In genomic region chr6:138307816-138308727, GRCh38 we compare ENCODE assay signal across 9 cellular contexts.
DNase-seq lines count a peak whose midpoint lies in the region; TF ChIP-seq lines count a peak whose summit lies in the region.
"Had no signal": no experiment of that assay in that cellular context is flagged by ENCODE, and none has a peak within 500 bp of the region (broad histone marks: within the 10 kb centered on the region; RNA-seq: fewer than 3 reads in every experiment).

No MANE protein-coding gene starts in this region.

- no peak overlapping the region for H4K8ac ChIP-seq in neuronal stem cell (ENCODE audit: low read depth, low read length)

- H3K9me3 ChIP-seq in neuronal stem cell (replicated peaks in 1 of 2; ENCODE audit: control insufficient read depth in 2 of 2, insufficient read depth in 1 of 2, low read depth in 1 of 2, low read length in 2 of 2) (no peaks in the 10 kb centered on the region), neural progenitor cell (ENCODE audit: low read depth) (no peaks in the 10 kb centered on the region)

- H3K4me1 Mint-ChIP-seq in progenitor cell of endocrine pancreas (ENCODE audit: low read depth): peaks cover 10% of the 10 kb centered on the region
- H3K4me1 Mint-ChIP-seq in neural progenitor cell: no peaks in the 10 kb centered on the region

- no peaks in the 10 kb centered on the region for H4K20me1 ChIP-seq in neural progenitor cell (ENCODE audit: low read depth)

- H3F3A ChIP-seq in neural progenitor cell (ENCODE audit: low read depth): no peaks in the 10 kb centered on the region

- no peak overlapping the region for H3K18ac ChIP-seq in neuronal stem cell (ENCODE audit: low read length)

- H4K91ac ChIP-seq in neuronal stem cell (ENCODE audit: low read depth, low read length, poor library complexity): no peak overlapping the region

- no peaks in the 10 kb centered on the region for H3K36me3 ChIP-seq in neuronal stem cell (replicated peaks in 1 of 2; ENCODE audit: control insufficient read depth in 2 of 2, insufficient read depth in 2 of 2, low read length in 2 of 2)
- H3K36me3 ChIP-seq in neural progenitor cell: no peaks in the 10 kb centered on the region

- no peak overlapping the region for H3K4ac ChIP-seq in neuronal stem cell (ENCODE audit: low read length)

- no peak overlapping the region for H3K14ac ChIP-seq in neuronal stem cell (ENCODE audit: low read length)

- DNase-seq in RPMI7951 (ENCODE audit: low read depth) (peak; percentile 31), fibroblast of villous mesenchyme (ENCODE audit: low read depth) (peak; percentile 25), progenitor cell of endocrine pancreas (ENCODE audit: low spot score, unreplicated experiment) (no peak), neuronal stem cell (ENCODE audit: low spot score) (no peak), HUDEP-2 (lab: John Stamatoyannopoulos, UW; ENCODE audit: unreplicated experiment in 76 of 76) (no peak), neural progenitor cell (ENCODE audit: low spot score) (no peak), COLO668 (lab: John Stamatoyannopoulos, UW; ENCODE audit: unreplicated experiment) (no peak)
- DNase-seq: activated T-cell treated with anti-CD3 and anti-CD28 coated beads, Interleukin-2, amount 50 U/mL, for 24 hours had no signal

- no CpG with 5 or more reads among the region's 11 CpGs for WGBS in neuronal stem cell (ENCODE audit: extremely low coverage in 2 of 2, insufficient read length in 2 of 2, insufficient replicate concordance in 1 of 2), 2 donors

- no peak overlapping the region for H2BK15ac ChIP-seq in neuronal stem cell (ENCODE audit: low read length)

- H3K27me3 Mint-ChIP-seq in progenitor cell of endocrine pancreas: no peaks in the 10 kb centered on the region
- peaks cover 4% of the 10 kb centered on the region for H3K27me3 Mint-ChIP-seq in neural progenitor cell (ENCODE audit: insufficient read depth, low read depth)
- H3K27me3 Mint-ChIP-seq: activated T-cell treated with anti-CD3 and anti-CD28 coated beads, Interleukin-2, amount 50 U/mL, for 24 hours had no signal

- H3K9me3 Mint-ChIP-seq in progenitor cell of endocrine pancreas (ENCODE audit: low read depth): no peaks in the 10 kb centered on the region
- no peaks in the 10 kb centered on the region for H3K9me3 Mint-ChIP-seq in neural progenitor cell
- H3K9me3 Mint-ChIP-seq: activated T-cell treated with anti-CD3 and anti-CD28 coated beads, Interleukin-2, amount 50 U/mL, for 24 hours had no signal

- H2BK120ac ChIP-seq in neuronal stem cell (ENCODE audit: low read depth, low read length): no peak overlapping the region

- peak overlapping the region; percentile 40; the same call in 1 of the 2 replicates for H3K27ac ChIP-seq in C4-2B
- H3K27ac ChIP-seq in neuronal stem cell (replicated peaks; ENCODE audit: low read length): no peak overlapping the region
- H3K27ac ChIP-seq in neural progenitor cell: no peak overlapping the region

- H3K4me2 ChIP-seq in neuronal stem cell (ENCODE audit: insufficient read depth, low read length, poor library complexity, severe bottlenecking) (no peak overlapping the region), neural progenitor cell (no peak overlapping the region)

- peak overlapping the region; percentile 52 for H3K27ac Mint-ChIP-seq in progenitor cell of endocrine pancreas
- H3K27ac Mint-ChIP-seq in neural progenitor cell: no peak overlapping the region
- H3K27ac Mint-ChIP-seq: activated T-cell treated with anti-CD3 and anti-CD28 coated beads, Interleukin-2, amount 50 U/mL, for 24 hours had no signal

- H3K23ac ChIP-seq in neuronal stem cell (ENCODE audit: low read depth, low read length, poor library complexity): no peak overlapping the region

- H3K27me3 ChIP-seq in neuronal stem cell (ENCODE audit: control insufficient read depth in 3 of 3, insufficient read depth in 3 of 3, low read depth in 1 of 3, low read length in 3 of 3): no peaks in the 10 kb centered on the region
- H3K27me3 ChIP-seq in neural progenitor cell: no peaks in the 10 kb centered on the region

- no peak overlapping the region for H2BK12ac ChIP-seq in neuronal stem cell (ENCODE audit: low read length)

- no peaks in the 10 kb centered on the region for H3K4me1 ChIP-seq in neuronal stem cell (ENCODE audit: control insufficient read depth in 2 of 2, insufficient read depth in 1 of 2, low read depth in 1 of 2, low read length in 2 of 2)
- H3K4me1 ChIP-seq in neural progenitor cell: no peaks in the 10 kb centered on the region

- H2AK5ac ChIP-seq in neuronal stem cell (ENCODE audit: low read depth, low read length): no peak overlapping the region

- H2AFZ ChIP-seq in neuronal stem cell (ENCODE audit: low read length) (no peak overlapping the region), neural progenitor cell (replicated peaks) (no peak overlapping the region)

- no peaks in the 10 kb centered on the region for H3K79me2 ChIP-seq in neural progenitor cell (ENCODE audit: low read depth)

- no peak overlapping the region for H3K9ac ChIP-seq in neuronal stem cell (ENCODE audit: low read depth, low read length, poor library complexity)
- no peak overlapping the region for H3K9ac ChIP-seq in neural progenitor cell

- H3K36me3 Mint-ChIP-seq in progenitor cell of endocrine pancreas (ENCODE audit: insufficient read depth) (peaks cover 20% of the 10 kb centered on the region), neural progenitor cell (no peaks in the 10 kb centered on the region)

- H3K4me3 ChIP-seq in fibroblast of villous mesenchyme (ENCODE audit: low read depth, low read length): no peak overlapping the region
- no peak overlapping the region for H3K4me3 ChIP-seq in neuronal stem cell (ENCODE audit: low read length in 2 of 2)
- no peak overlapping the region for H3K4me3 ChIP-seq in neural progenitor cell

- H3K79me1 ChIP-seq in neuronal stem cell (ENCODE audit: low read depth, low read length): no peaks in the 10 kb centered on the region

- no peak overlapping the region for H2BK5ac ChIP-seq in neuronal stem cell (ENCODE audit: low read length)

- H3K4me3 Mint-ChIP-seq in progenitor cell of endocrine pancreas (ENCODE audit: low read depth) (no peak overlapping the region), neural progenitor cell (no peak overlapping the region)
- H3K4me3 Mint-ChIP-seq: activated T-cell treated with anti-CD3 and anti-CD28 coated beads, Interleukin-2, amount 50 U/mL, for 24 hours had no signal

- TF ChIP-seq CTCF in C4-2B (conservative IDR thresholded peaks at IDR 0.05): peak; percentile 32
- TF ChIP-seq CTCF in fibroblast of villous mesenchyme (IDR thresholded peaks at IDR 0.05; ENCODE audit: insufficient read depth, low read depth, low read length): peak; percentile 26
- no peak for TF ChIP-seq CTCF in progenitor cell of endocrine pancreas (IDR thresholded peaks at IDR 0.05; ENCODE audit: unreplicated experiment)
- no peak for TF ChIP-seq CTCF in neural progenitor cell (IDR thresholded peaks at IDR 0.05)

Comparison
In these comparisons a context has a peak if more than half of its experiments do, and no peak if none do; other contexts are left out.
1. CTCF ChIP-seq: peak in C4-2B (single experiment) and fibroblast of villous mesenchyme (single experiment); none in progenitor cell of endocrine pancreas (single experiment) and neural progenitor cell (single experiment).
2. DNase-seq: peak in RPMI7951 (single experiment) and fibroblast of villous mesenchyme (single experiment); none in progenitor cell of endocrine pancreas (single experiment), neuronal stem cell (single experiment), HUDEP-2 (0 of 76), neural progenitor cell (single experiment) and COLO668 (single experiment).